ENCODE assay signal across 26 cellular contexts in the genomic region with DNA sequence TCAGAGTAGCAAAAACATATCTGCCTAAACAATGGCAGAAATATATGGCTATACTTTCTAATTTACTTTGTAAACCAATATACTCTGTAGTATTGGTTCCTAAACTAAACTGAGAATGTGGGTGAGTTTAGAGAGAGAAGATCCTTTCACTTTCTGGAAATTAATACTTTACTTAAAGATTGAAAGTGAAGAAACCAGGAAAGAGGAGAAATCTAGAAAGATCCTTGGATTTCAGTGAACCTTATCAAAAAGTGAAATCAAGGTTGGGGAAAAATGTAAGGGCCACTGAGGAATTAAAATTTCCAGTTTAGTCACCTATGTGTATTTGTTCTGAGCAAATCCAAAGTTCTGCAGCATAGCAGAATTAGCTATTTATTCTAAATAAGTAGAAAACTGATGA. TPM values are rescaled to one million over a fixed set of nuclear protein-coding genes. Genes with fewer than 3 reads are reported as not detected.
A peak's percentile ranks its signal among the peaks of the same experiment; 100 is the strongest.
DNase-seq lines count a peak whose midpoint lies in the region; ATAC-seq, FAIRE-seq and TF ChIP-seq lines count a peak whose summit lies in the region.
"Had no signal": no experiment of that assay in that cellular context is flagged by ENCODE, and none has a peak within 500 bp of the region (broad histone marks: within the 10 kb centered on the region; RNA-seq: fewer than 3 reads in every experiment).

No MANE protein-coding gene starts in this region.

- intact Hi-C loops in GM12878 (cut with micrococcal nuclease; ENCODE audit: unreplicated experiment), result loop anchor here (5.0 kb wide), 1 partner anchor 196 kb away; no protein-coding TSS in a partner anchor

- POLR2A ChIA-PET in GM12878 (lab: Charles Lee), result interaction anchor here (1.2 kb wide), 1 partner anchor 14 kb away, joined by 4 read pairs; no protein-coding TSS in a partner anchor
- POLR2A ChIA-PET in HEK293T (lab: Yijun Ruan, JAX), result no interaction called here

- BruUV-seq in GM12878 (replicated peaks; lab: Mats Ljungman, UMichigan), result no TSS peak

- H3K4me1 ChIP-seq in Loucy (ENCODE audit: insufficient read depth, low read length, poor library complexity, severe bottlenecking) (peaks cover 20% of the 10 kb centered on the region), GM12878 (ENCODE audit: control insufficient read depth, insufficient read depth, low read length) (peaks cover 18% of the 10 kb centered on the region), small intestine (ENCODE audit: control insufficient read depth in 2 of 2, insufficient read depth in 1 of 2, low read depth in 1 of 2, low read length in 1 of 2) (peaks cover 0 to 1% of the 10 kb centered on the region in 2 donors)
- H3K4me1 ChIP-seq: BE2C, Caco-2 had no signal

- FAIRE-seq in GM18507 (lab: Jason Lieb, UNC) (peak; percentile 41), GM12878 (lab: Jason Lieb, UNC) (no peak), small intestine (lab: Jason Lieb, UNC) (peak; percentile 47)
- FAIRE-seq: A204.1, D721Med, G401.6, GM12892 had no signal

- H3K36me3 ChIP-seq in Loucy (ENCODE audit: insufficient read depth, low read length), result no peaks in the 10 kb centered on the region
- no peaks in the 10 kb centered on the region; a peak in 1 of 4 replicates for H3K36me3 ChIP-seq in GM12878 (ENCODE audit: control insufficient read depth in 2 of 2, insufficient read depth in 2 of 2, low read length in 1 of 2)
- no peaks in the 10 kb centered on the region for H3K36me3 ChIP-seq in small intestine (ENCODE audit: control insufficient read depth in 2 of 2, insufficient read depth in 2 of 2, low read length in 2 of 2)
- H3K36me3 ChIP-seq: BE2C had no signal

- H3K79me2 ChIP-seq in Loucy (ENCODE audit: insufficient read depth, low read length) (peaks cover 9% of the 10 kb centered on the region), GM12878 (ENCODE audit: control insufficient read depth, insufficient read depth, low read length) (peaks cover under 1% of the 10 kb centered on the region; the same call in 1 of the 2 replicates)

- H3K4me2 ChIP-seq in Loucy (ENCODE audit: low read depth, low read length, poor library complexity, severe bottlenecking) (no peak overlapping the region), GM12878 (ENCODE audit: control insufficient read depth, insufficient read depth) (no peak overlapping the region)
- H3K4me2 ChIP-seq: BLaER1 had no signal

- H3K9me2 ChIP-seq in Loucy (replicated peaks; ENCODE audit: low read depth, low read length), result no peaks in the 10 kb centered on the region

- RAD21 ChIA-PET in GM12878 (lab: Charles Lee; ENCODE audit: unreplicated experiment), result interaction anchor here (1.1 to 1.5 kb wide), 2 partner anchors 8 to 283 kb away, joined by 3 read pairs; no protein-coding TSS in a partner anchor

- in situ Hi-C loops in GM12878 (cut with MboI), result no loop called here

- H3K4me3 ChIP-seq in Loucy (ENCODE audit: low read length, poor library complexity, severe bottlenecking), result no peak overlapping the region
- H3K4me3 ChIP-seq in GM12878, result no peak overlapping the region
- H3K4me3 ChIP-seq in small intestine (ENCODE audit: low read depth in 1 of 2, low read length in 2 of 2), result no peak overlapping the region
- H3K4me3 ChIP-seq: BLaER1 had no signal

- H3K27ac ChIP-seq in GM12878 (ENCODE audit: control insufficient read depth, insufficient read depth) (no peak overlapping the region), small intestine (ENCODE audit: low read depth in 1 of 2, low read length in 1 of 2) (no peak overlapping the region)
- H3K27ac ChIP-seq: BLaER1 had no signal

- no peak for TF ChIP-seq RAD21 in GM12878 (IDR thresholded peaks at IDR 0.05; ENCODE audit: insufficient read depth, low read depth, low read length)

- TF ChIP-seq CTCF in Loucy (conservative IDR thresholded peaks at IDR 0.05; ENCODE audit: low read length) (no peak), GM12878 (IDR thresholded peaks at IDR 0.05 in 2 of 3, conservative IDR thresholded peaks at IDR 0.05 in 1 of 3; ENCODE audit: control insufficient read depth in 2 of 3, extremely low read depth in 1 of 3, insufficient read depth in 1 of 3, low read depth in 3 of 3, low read length in 3 of 3) (no peak)

- CTCF ChIA-PET in GM12878 (lab: Yijun Ruan, JAX), result interaction anchor here (0.9 to 1.0 kb wide), 2 partner anchors 14 to 20 kb away, joined by 4 to 5 read pairs; no protein-coding TSS in a partner anchor
- CTCF ChIA-PET in HEK293T (lab: Yijun Ruan, JAX), result no interaction called here

- H3K9ac ChIP-seq in Loucy (ENCODE audit: low read depth, low read length, poor library complexity, severe bottlenecking) (peak overlapping the region; percentile 36), GM12878 (ENCODE audit: control insufficient read depth, insufficient read depth, low read length) (no peak overlapping the region)
- H3K9ac ChIP-seq: BLaER1 had no signal

- H3F3A ChIP-seq in Loucy (ENCODE audit: low read depth), result no peaks in the 10 kb centered on the region

- H3K27me3 ChIP-seq in Loucy (ENCODE audit: insufficient read depth, low read length, poor library complexity, severe bottlenecking) (no peaks in the 10 kb centered on the region), GM12878 (replicated peaks in 1 of 2; ENCODE audit: control insufficient read depth in 2 of 2, insufficient read depth in 2 of 2, low read length in 1 of 2) (no peaks in the 10 kb centered on the region), small intestine (ENCODE audit: control insufficient read depth in 2 of 2, insufficient read depth in 2 of 2, low read length in 2 of 2) (no peaks in the 10 kb centered on the region)
- H3K27me3 ChIP-seq: BE2C, BLaER1 had no signal

- H3K9me3 ChIP-seq in Loucy (ENCODE audit: insufficient read depth, low read depth, low read length) (no peaks in the 10 kb centered on the region), GM12878 (replicated peaks; ENCODE audit: control insufficient read depth, insufficient read depth, low read length) (peaks cover 2% of the 10 kb centered on the region; the same call in 2 of the 3 replicates), small intestine (ENCODE audit: control insufficient read depth, low read depth) (no peaks in the 10 kb centered on the region)
- H3K9me3 ChIP-seq: BE2C, BLaER1, Caco-2 had no signal

- H4K20me1 ChIP-seq in Loucy (ENCODE audit: insufficient read depth, low read length, poor library complexity, severe bottlenecking), result no peaks in the 10 kb centered on the region
- H4K20me1 ChIP-seq in GM12878 (ENCODE audit: control insufficient read depth, insufficient read depth), result no peaks in the 10 kb centered on the region

- TF ChIP-seq EP300 in GM12878 (IDR thresholded peaks at IDR 0.05; ENCODE audit: borderline replicate concordance in 1 of 2, control insufficient read depth in 1 of 2, low read depth in 2 of 2, low read length in 2 of 2), result no peak

- no peak overlapping the region for H2AFZ ChIP-seq in Loucy (ENCODE audit: low read length)
- H2AFZ ChIP-seq in GM12878 (ENCODE audit: control insufficient read depth, low read depth, low read length), result no peak overlapping the region

- TF ChIP-seq POLR2A in GM12878 (IDR thresholded peaks at IDR 0.05; ENCODE audit: low read depth, low read length), result no peak

- DNase-seq in GM18507 (ENCODE audit: extremely low spot score, insufficient read length, low read depth) (no peak), GM12878 (ENCODE audit: low read depth, low spot score) (no peak), small intestine (no peak), HEK293T (ENCODE audit: extremely low spot score) (no peak), NCI-H1092 (lab: John Stamatoyannopoulos, UW) (no peak)
- DNase-seq: 8988T; ACHN; BE2C; C1 segment of cervical spinal cord; Caco-2; Calu3; CD4-positive, CD25-positive, alpha-beta regulatory T cell; CD8-positive, alpha-beta T cell; DMS79 treated with DMSO at 0.1 percent for 48 hours; GF-D8 had no signal

- SMC1A ChIA-PET in GM12878 (lab: Charles Lee; ENCODE audit: uncharacterized antibody, unreplicated experiment), result interaction anchor here (0.6 to 3.1 kb wide), 4 partner anchors 7 to 385 kb away, joined by 3 to 8 read pairs (median 3); no protein-coding TSS in a partner anchor

- ATAC-seq in GM12878, result peak; percentile 24; the same call in 2 of the 3 replicates
- no peak for ATAC-seq in GM21825 (IDR thresholded peaks at IDR 0.05; ENCODE audit: unreplicated experiment)
- no peak for ATAC-seq in HG03159 (IDR thresholded peaks at IDR 0.05; ENCODE audit: unreplicated experiment)
- ATAC-seq: CD8-positive, alpha-beta T cell had no signal

RNA-seq across cellular contexts. Expression of a gene that starts 5.9 kb away (rescaled TPM):
- total RNA-seq in GM12878 (2013; cell fraction: nucleolus; rRNA removed), result 143 and 148 TPM in 2 replicates
- total RNA-seq in GM12878 (2014; rRNA removed) (32.1 and 40.8 TPM in 2 replicates), GM12878 (2014; rRNA removed; fragmentation: Illumina TruSeq; extraction: Trizol) (35.1 and 37.9 TPM in 2 replicates), GM12878 (2021) (16.5 and 20.0 TPM in 2 replicates)
- 7.2 TPM for polyA plus RNA-seq in GM12878 (2011; ENCODE audit: low read depth)
- polyA plus RNA-seq in GM12878 (2011; rRNA removed) (26.4 and 35.2 TPM in 2 replicates), GM12878 (2014; fragmentation: Illumina TruSeq; extraction: Trizol) (26.8 and 44.1 TPM in 2 replicates), GM12878 (2014; fragmentation: Nextera tagmentation; extraction: Ambion mirVana) (10 to 100 TPM in 1 of 2 experiments, 1 to 10 TPM in 1; 8.5 to 17.4 TPM), GM12878 (2014; rRNA removed) (15.5 and 17.4 TPM in 2 replicates), GM12878 (2016; fragmentation: Nextera tagmentation; extraction: Ambion mirVana) (10 to 100 TPM; 21.9 to 24.0 TPM), small intestine (1 to 10 TPM; 3.6 to 8.0 (median 5.7) TPM)
- polyA plus RNA-seq in GM12878 (2011; cell fraction: cytosol; rRNA removed), result 9.0 and 10.0 TPM in 2 replicates
- polyA plus RNA-seq in GM12878 (2011; cell fraction: nucleus; rRNA removed), result 21.1 and 21.7 TPM in 2 replicates
- 8.7 and 12.2 TPM in 2 replicates for polyA plus RNA-seq in GM12878 (2012)
- polyA minus RNA-seq in GM12878 (2011; rRNA and poly(A)+ RNA removed), result 23.2 and 30.1 TPM in 2 replicates
- polyA minus RNA-seq in GM12878 (2011; cell fraction: cytosol; rRNA and poly(A)+ RNA removed), result 7.2 and 10.7 TPM in 2 replicates
- 27.0 and 30.7 TPM in 2 replicates for polyA minus RNA-seq in GM12878 (2011; cell fraction: nucleus; rRNA and poly(A)+ RNA removed)

RNA-seq across cellular contexts. Expression of a gene that starts 31.6 kb away (rescaled TPM):
- 1.0 TPM in 1 of 2 replicates, not detected in the other for total RNA-seq in GM12878 (2013; cell fraction: nucleolus; rRNA removed)
- 0.27 TPM in 1 of 2 replicates, not detected in the other for total RNA-seq in GM12878 (2014; rRNA removed)
- total RNA-seq in GM12878 (2014; rRNA removed; fragmentation: Illumina TruSeq; extraction: Trizol), result not detected in 2 replicates
- 0.36 TPM in 1 of 2 replicates, not detected in the other for total RNA-seq in GM12878 (2021)
- polyA plus RNA-seq in GM12878 (2011; ENCODE audit: low read depth), result not detected
- 0.08 and 0.12 TPM in 2 replicates for polyA plus RNA-seq in GM12878 (2011; rRNA removed)
- 0.05 TPM in 1 of 2 replicates, not detected in the other for polyA plus RNA-seq in GM12878 (2011; cell fraction: cytosol; rRNA removed)
- polyA plus RNA-seq in GM12878 (2011; cell fraction: nucleus; rRNA removed), result 0.12 and 0.34 TPM in 2 replicates
- polyA plus RNA-seq in GM12878 (2012), result 0.07 and 0.09 TPM in 2 replicates
- 0.10 TPM in 1 of 2 replicates, not detected in the other for polyA plus RNA-seq in GM12878 (2014; fragmentation: Illumina TruSeq; extraction: Trizol)
- under 1 TPM; 0.08 to 0.09 TPM for polyA plus RNA-seq in GM12878 (2014; fragmentation: Nextera tagmentation; extraction: Ambion mirVana)
- 0.05 and 0.06 TPM in 2 replicates for polyA plus RNA-seq in GM12878 (2014; rRNA removed)
- not detected for polyA plus RNA-seq in GM12878 (2016; fragmentation: Nextera tagmentation; extraction: Ambion mirVana)
- polyA minus RNA-seq in GM12878 (2011; rRNA and poly(A)+ RNA removed), result not detected in 2 replicates
- polyA minus RNA-seq in GM12878 (2011; cell fraction: cytosol; rRNA and poly(A)+ RNA removed), result not detected in 2 replicates
- not detected in 2 replicates for polyA minus RNA-seq in GM12878 (2011; cell fraction: nucleus; rRNA and poly(A)+ RNA removed)
- polyA plus RNA-seq in small intestine, result not detected
- total RNA-seq: A673; Caco-2; Calu3; CD4-positive, CD25-positive, alpha-beta regulatory T cell; CD8-positive, alpha-beta T cell had no signal
- polyA plus RNA-seq: AG04450; CD14-positive monocyte; CD4-positive, CD25-positive, alpha-beta regulatory T cell had no signal
